Comparison of ENCODE assay signal across 8 cellular contexts in the genomic region with DNA sequence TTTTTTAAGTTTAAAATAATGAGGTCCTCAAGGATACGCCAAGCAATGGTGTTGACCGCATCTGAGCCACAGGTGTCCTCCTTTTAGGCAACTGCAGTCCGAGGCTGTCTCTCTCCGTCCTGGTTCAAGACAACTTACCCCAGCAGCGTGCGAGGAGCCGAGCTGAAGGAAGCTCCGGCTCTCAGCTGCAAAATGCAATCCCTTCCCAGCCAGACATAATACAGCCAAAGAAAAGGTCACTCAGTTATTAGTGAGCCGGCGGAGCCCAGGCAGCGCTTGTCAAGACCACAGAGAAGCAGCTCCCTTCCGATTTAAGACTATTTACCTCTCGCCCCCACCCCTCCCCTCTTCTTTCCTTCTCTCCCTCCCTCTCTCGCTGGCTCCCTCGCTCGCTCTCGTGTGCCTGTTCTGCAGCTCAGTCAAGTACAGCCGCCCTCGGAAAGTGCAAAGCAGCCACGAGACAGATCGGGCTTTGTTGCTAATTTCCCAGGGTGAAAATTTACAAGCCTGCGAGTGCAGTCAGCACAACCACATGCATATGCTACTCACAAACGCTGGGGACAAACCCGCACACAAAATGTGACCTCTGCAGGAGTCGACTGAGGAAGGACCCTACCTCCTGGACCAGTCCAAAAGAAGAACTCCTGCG. TPM values are rescaled to one million over a fixed set of nuclear protein-coding genes. Genes with fewer than 3 reads are reported as not detected.
A peak's percentile ranks its signal among the peaks of the same experiment; 100 is the strongest.
DNase-seq lines count a peak whose midpoint lies in the region; ATAC-seq and TF ChIP-seq lines count a peak whose summit lies in the region.

No MANE protein-coding gene starts in this region.

- H3K27ac Mint-ChIP-seq in endothelial cell (ENCODE audit: unreplicated experiment): no peak overlapping the region
- H3K27ac Mint-ChIP-seq in activated naive CD4-positive, alpha-beta T cell treated with anti-CD3 and anti-CD28 coated beads, Interleukin-2, amount 50 U/mL, for 72 hours: no peak overlapping the region

- H3K9me3 ChIP-seq in mucosa of descending colon: no peaks in the 10 kb centered on the region

- TF ChIP-seq CTCF in endothelial cell (IDR thresholded peaks at IDR 0.05; ENCODE audit: unreplicated experiment): no peak
- no peak for TF ChIP-seq CTCF in mucosa of descending colon (IDR thresholded peaks at IDR 0.05)

- H3K27me3 Mint-ChIP-seq in endothelial cell (ENCODE audit: unreplicated experiment): peaks cover 7% of the 10 kb centered on the region

- peak overlapping the region; percentile 90 for H3K4me3 Mint-ChIP-seq in endothelial cell (ENCODE audit: unreplicated experiment)

- H3K4me1 ChIP-seq in mucosa of descending colon (ENCODE audit: low read depth): peaks cover 2% of the 10 kb centered on the region

- peaks cover 37% of the 10 kb centered on the region for H3K4me1 Mint-ChIP-seq in endothelial cell (ENCODE audit: unreplicated experiment)

- H3K4me3 ChIP-seq in mucosa of descending colon: no peak overlapping the region

- H3K36me3 ChIP-seq in mucosa of descending colon (ENCODE audit: low read depth): no peaks in the 10 kb centered on the region

- intact Hi-C loops in mucosa of descending colon (cut with DNase I, micrococcal nuclease): no loop called here

- no peaks in the 10 kb centered on the region for H3K9me3 Mint-ChIP-seq in endothelial cell (ENCODE audit: unreplicated experiment)
- peaks cover 7 to 13% of the 10 kb centered on the region in 2 donors for H3K9me3 Mint-ChIP-seq in activated naive CD4-positive, alpha-beta T cell treated with anti-CD3 and anti-CD28 coated beads, Interleukin-2, amount 50 U/mL, for 72 hours

- H3K36me3 Mint-ChIP-seq in endothelial cell (ENCODE audit: low read depth, unreplicated experiment): no peaks in the 10 kb centered on the region
- peaks cover 5 to 19% of the 10 kb centered on the region in 2 donors for H3K36me3 Mint-ChIP-seq in activated naive CD4-positive, alpha-beta T cell treated with anti-CD3 and anti-CD28 coated beads, Interleukin-2, amount 50 U/mL, for 72 hours

- DNase-seq in ELR (ENCODE audit: low read depth): peak; percentile 8
- DNase-seq in NCI-H526 (lab: John Stamatoyannopoulos, UW): peak; percentile 74 to 80
- DNase-seq in endothelial cell (ENCODE audit: low spot score): no peak
- peak; percentile 14 to 40 (median 27) for DNase-seq in mucosa of descending colon
- no peak for DNase-seq in activated naive CD4-positive, alpha-beta T cell treated with Interleukin-2 at 50 U/mL for 16 hours
- no peak for DNase-seq in activated CD4-positive, alpha-beta T cell treated with anti-CD3 and anti-CD28 coated beads, Interleukin-2, amount 50 U/mL, for 1 hour
- no peak for DNase-seq in activated naive CD4-positive, alpha-beta T cell treated with anti-CD3 and anti-CD28 coated beads, Interleukin-2, amount 50 U/mL, for 72 hours (ENCODE audit: low spot score in 2 of 2)

- ATAC-seq in HG02610 (IDR thresholded peaks at IDR 0.05; ENCODE audit: unreplicated experiment): peak; percentile 49
- ATAC-seq in mucosa of descending colon: peak; percentile 46
- ATAC-seq in activated naive CD4-positive, alpha-beta T cell treated with anti-CD3 and anti-CD28 coated beads, Interleukin-2, amount 50 U/mL, for 72 hours: no peak

RNA-seq across cellular contexts. Expression of gene LMO3, which starts 0.4 kb away (rescaled TPM):
- total RNA-seq in endothelial cell (ENCODE audit: unreplicated experiment) (not detected), mucosa of descending colon (100 to 1,000 TPM in 1 of 3 donors, 1 to 10 TPM in 2; 3.6 to 131 (median 9.4) TPM)
- not detected for total RNA-seq in activated naive CD4-positive, alpha-beta T cell treated with anti-CD3 and anti-CD28 coated beads, Interleukin-2, amount 50 U/mL, for 72 hours

Comparison
In these comparisons a context has a peak if more than half of its experiments do, and no peak if none do; other contexts are left out.
1. DNase-seq: peak in ELR (single experiment), NCI-H526 (2 of 2) and mucosa of descending colon (3 of 3); none in endothelial cell (single experiment), activated naive CD4-positive, alpha-beta T cell treated with Interleukin-2 at 50 U/mL for 16 hours (single experiment), activated CD4-positive, alpha-beta T cell treated with anti-CD3 and anti-CD28 coated beads, Interleukin-2, amount 50 U/mL, for 1 hour (single experiment) and activated naive CD4-positive, alpha-beta T cell treated with anti-CD3 and anti-CD28 coated beads, Interleukin-2, amount 50 U/mL, for 72 hours (0 of 2).
2. ATAC-seq: peak in HG02610 (single experiment) and mucosa of descending colon (single experiment); none in activated naive CD4-positive, alpha-beta T cell treated with anti-CD3 and anti-CD28 coated beads, Interleukin-2, amount 50 U/mL, for 72 hours (0 of 2).